In the genomic region with DNA sequence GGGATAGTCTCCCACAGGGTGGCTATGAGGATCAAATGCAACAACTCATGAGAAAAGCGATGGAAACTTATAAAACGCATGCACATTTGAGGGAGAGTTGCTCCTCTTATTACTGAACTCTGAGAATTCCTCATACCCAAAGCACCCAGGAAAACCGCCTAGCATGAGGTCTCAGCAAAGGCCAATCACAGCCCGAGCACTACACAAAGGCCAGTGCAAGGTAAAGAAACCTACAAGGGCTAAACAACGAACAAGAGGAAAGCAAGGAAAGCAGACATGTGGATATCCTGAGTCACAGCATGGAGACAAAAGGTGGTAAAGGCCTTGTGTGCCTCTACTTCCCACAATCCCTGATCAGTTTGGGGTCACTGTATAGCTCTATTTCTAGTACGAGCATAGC, we compare ENCODE assay signal across 24 cellular contexts. TPM values are rescaled to one million over a fixed set of nuclear protein-coding genes. Genes with fewer than 3 reads are reported as not detected.
DNase-seq lines count a peak whose midpoint lies in the region; ATAC-seq, FAIRE-seq and TF ChIP-seq lines count a peak whose summit lies in the region.
"Had no signal": no experiment of that assay in that cellular context is flagged by ENCODE, and none has a peak within 500 bp of the region (broad histone marks: within the 10 kb centered on the region; RNA-seq: fewer than 3 reads in every experiment).

No MANE protein-coding gene starts in this region.

- H3K27ac ChIP-seq in HUES48 (ENCODE audit: low read depth, low read length), result peak overlapping the region; percentile 58
- no peak overlapping the region for H3K27ac ChIP-seq in pancreas
- H3K27ac ChIP-seq: ovary had no signal

- H3K9ac ChIP-seq in HUES48 (ENCODE audit: low read depth, low read length), result peak overlapping the region; percentile 19; the same call in 1 of the 2 replicates

- intact Hi-C loops in pancreas (cut with DNase I), result no loop called here

- CTCF ChIA-PET in activated naive CD4-positive, alpha-beta T cell treated with anti-CD3 and anti-CD28 coated beads, Interleukin-2, amount 10 ng/mL, durations not matched to agents 7 days and 5 days (lab: Charles Lee), result interaction anchor here (2.8 kb wide), 1 partner anchor 61 kb away, joined by 10 read pairs; no protein-coding TSS in a partner anchor

- H3K27ac Mint-ChIP-seq in activated naive CD4-positive, alpha-beta T cell treated with anti-CD3 and anti-CD28 coated beads, Interleukin-2, amount 10 ng/mL, durations not matched to agents 7 days and 5 days, result peak overlapping the region; percentile 85
- H3K27ac Mint-ChIP-seq in activated naive CD8-positive, alpha-beta T cell, result peak overlapping the region; percentile 98
- peak overlapping the region; percentile 46 for H3K27ac Mint-ChIP-seq in progenitor cell of endocrine pancreas
- H3K27ac Mint-ChIP-seq: activated B cell treated with CpG ODN at 0.5 μM for 24 hours; dendritic cell treated with granulocyte-macrophage colony-stimulating factor and Interleukin-4, amounts not matched to agents 40 ng/mL and 50 ng/mL, for 4 days had no signal

- DNase-seq in activated naive CD4-positive, alpha-beta T cell treated with anti-CD3 and anti-CD28 coated beads, Interleukin-2, amount 10 ng/mL, durations not matched to agents 7 days and 5 days, result no peak
- DNase-seq in activated naive CD4-positive, alpha-beta T cell treated with anti-CD3 and anti-CD28 coated beads, Interleukin-2, amount 50 U/mL, for 16 hours, result no peak
- no peak for DNase-seq in progenitor cell of endocrine pancreas (ENCODE audit: low spot score, unreplicated experiment)
- no peak for DNase-seq in HPDE6-E6E7 (ENCODE audit: extremely low spot score)
- DNase-seq in pancreas, result no peak
- DNase-seq: activated B cell treated with CpG ODN at 0.5 μM for 24 hours; activated CD8-positive, alpha-beta memory T cell treated with anti-CD3 and anti-CD28 coated beads, Interleukin-2, amount 50 U/mL, for 4 hours; NCI-H1436 treated with DMSO at 0.1 percent for 48 hours; OCI-M1; ovary; SHP77 treated with DMSO at 0.1 percent for 48 hours; stimulated activated naive CD4-positive, alpha-beta T cell treated with Interleukin-2 at 50 U/mL for 16 hours; trophoblast cell had no signal

- H3K27me3 Mint-ChIP-seq in activated naive CD4-positive, alpha-beta T cell treated with anti-CD3 and anti-CD28 coated beads, Interleukin-2, amount 10 ng/mL, durations not matched to agents 7 days and 5 days, result no peaks in the 10 kb centered on the region
- H3K27me3 Mint-ChIP-seq in activated naive CD8-positive, alpha-beta T cell, result no peaks in the 10 kb centered on the region
- H3K27me3 Mint-ChIP-seq in progenitor cell of endocrine pancreas, result no peaks in the 10 kb centered on the region
- H3K27me3 Mint-ChIP-seq: activated B cell treated with CpG ODN at 0.5 μM for 24 hours; dendritic cell treated with granulocyte-macrophage colony-stimulating factor and Interleukin-4, amounts not matched to agents 40 ng/mL and 50 ng/mL, for 4 days had no signal

- no peaks in the 10 kb centered on the region for H3K9me3 ChIP-seq in HUES48 (ENCODE audit: control insufficient read depth, insufficient read depth, low read length)
- no peaks in the 10 kb centered on the region for H3K9me3 ChIP-seq in pancreas
- H3K9me3 ChIP-seq: ovary had no signal

- no peak for FAIRE-seq in pancreas (lab: Jason Lieb, UNC)
- FAIRE-seq: bronchial epithelial cell, GM19239, H54, islet of Langerhans had no signal

- no peak overlapping the region for H3K4me3 ChIP-seq in HUES48 (ENCODE audit: low read depth, low read length)
- H3K4me3 ChIP-seq in pancreas, result no peak overlapping the region
- H3K4me3 ChIP-seq: ovary had no signal

- H3K9me3 Mint-ChIP-seq in activated naive CD4-positive, alpha-beta T cell treated with anti-CD3 and anti-CD28 coated beads, Interleukin-2, amount 10 ng/mL, durations not matched to agents 7 days and 5 days, result no peaks in the 10 kb centered on the region
- H3K9me3 Mint-ChIP-seq in activated naive CD8-positive, alpha-beta T cell (ENCODE audit: low read depth), result no peaks in the 10 kb centered on the region
- no peaks in the 10 kb centered on the region for H3K9me3 Mint-ChIP-seq in progenitor cell of endocrine pancreas (ENCODE audit: low read depth)
- H3K9me3 Mint-ChIP-seq: activated B cell treated with CpG ODN at 0.5 μM for 24 hours; dendritic cell treated with granulocyte-macrophage colony-stimulating factor and Interleukin-4, amounts not matched to agents 40 ng/mL and 50 ng/mL, for 4 days had no signal

- WGBS in pancreas, 2 donors, result 84 to 87% methylated on average over 6 of the region's 6 CpGs

- H3K4me1 Mint-ChIP-seq in activated naive CD4-positive, alpha-beta T cell treated with anti-CD3 and anti-CD28 coated beads, Interleukin-2, amount 10 ng/mL, durations not matched to agents 7 days and 5 days, result peaks cover 83% of the 10 kb centered on the region
- peaks cover 86% of the 10 kb centered on the region for H3K4me1 Mint-ChIP-seq in activated naive CD8-positive, alpha-beta T cell (ENCODE audit: low read depth)
- H3K4me1 Mint-ChIP-seq in progenitor cell of endocrine pancreas (ENCODE audit: low read depth), result peaks cover 34% of the 10 kb centered on the region

- TF ChIP-seq CTCF in progenitor cell of endocrine pancreas (IDR thresholded peaks at IDR 0.05; ENCODE audit: unreplicated experiment) (no peak), pancreas (IDR thresholded peaks at IDR 0.05) (no peak)

- peaks cover 79% of the 10 kb centered on the region for H3K36me3 Mint-ChIP-seq in activated naive CD4-positive, alpha-beta T cell treated with anti-CD3 and anti-CD28 coated beads, Interleukin-2, amount 10 ng/mL, durations not matched to agents 7 days and 5 days
- peaks cover 10% of the 10 kb centered on the region for H3K36me3 Mint-ChIP-seq in activated naive CD8-positive, alpha-beta T cell
- peaks cover 11% of the 10 kb centered on the region for H3K36me3 Mint-ChIP-seq in progenitor cell of endocrine pancreas (ENCODE audit: insufficient read depth)

- H3K36me3 ChIP-seq in HUES48 (ENCODE audit: control insufficient read depth, insufficient read depth, low read length) (no peaks in the 10 kb centered on the region), pancreas (no peaks in the 10 kb centered on the region)
- H3K36me3 ChIP-seq: ovary had no signal

- H3K27me3 ChIP-seq in HUES48 (ENCODE audit: control insufficient read depth, insufficient read depth, low read length) (no peaks in the 10 kb centered on the region), pancreas (no peaks in the 10 kb centered on the region)
- H3K27me3 ChIP-seq: ovary had no signal

- no peak overlapping the region for H3K4me3 Mint-ChIP-seq in activated naive CD4-positive, alpha-beta T cell treated with anti-CD3 and anti-CD28 coated beads, Interleukin-2, amount 10 ng/mL, durations not matched to agents 7 days and 5 days
- peak overlapping the region; percentile 44 for H3K4me3 Mint-ChIP-seq in activated naive CD8-positive, alpha-beta T cell
- H3K4me3 Mint-ChIP-seq in progenitor cell of endocrine pancreas (ENCODE audit: low read depth), result no peak overlapping the region
- H3K4me3 Mint-ChIP-seq: activated B cell treated with CpG ODN at 0.5 μM for 24 hours; dendritic cell treated with granulocyte-macrophage colony-stimulating factor and Interleukin-4, amounts not matched to agents 40 ng/mL and 50 ng/mL, for 4 days had no signal

- ATAC-seq in pancreas (no peak), HG03521 (IDR thresholded peaks at IDR 0.05; ENCODE audit: unreplicated experiment) (no peak)
- ATAC-seq: sciatic nerve had no signal

- H3K4me1 ChIP-seq in HUES48 (ENCODE audit: control insufficient read depth, insufficient read depth, low read length) (peaks cover 33% of the 10 kb centered on the region), pancreas (peaks cover 4 to 24% (median 8%) of the 10 kb centered on the region in 3 donors)

RNA-seq across cellular contexts. Expression of a gene that starts 7.1 kb away (rescaled TPM):
- 23.8 and 24.3 TPM in 2 replicates for total RNA-seq in progenitor cell of endocrine pancreas
- total RNA-seq in pancreas, result 10 to 100 TPM in 2 of 6 donors, 1 to 10 TPM in 4; 7.2 to 18.7 (median 8.9) TPM
- 1 to 10 TPM; 4.7 to 9.4 TPM for polyA plus RNA-seq in pancreas

RNA-seq across cellular contexts. Expression of a gene that starts 46.4 kb away (rescaled TPM):
- total RNA-seq in progenitor cell of endocrine pancreas (34.0 and 37.4 TPM in 2 replicates), pancreas (10 to 100 TPM in 5 of 6 donors, 1 to 10 TPM in 1; 9.2 to 17.2 (median 14.6) TPM)
- 10 to 100 TPM; 11.3 to 11.6 TPM for polyA plus RNA-seq in pancreas

RNA-seq across cellular contexts. Expression of a gene that starts 53.9 kb away (rescaled TPM):
- not detected in 2 replicates for total RNA-seq in progenitor cell of endocrine pancreas
- total RNA-seq in pancreas, result not detected
- polyA plus RNA-seq in pancreas, result under 1 TPM in 1 of 2 donors, not detected in 1; 0.14 TPM
- total RNA-seq: activated B cell treated with CpG ODN at 0.5 μM for 24 hours, bronchial epithelial cell, lung microvascular endothelial cell, M059J, ovary had no signal
- polyA plus RNA-seq: ovary had no signal

Comparison
In these comparisons a context has a peak if more than half of its experiments do, and no peak if none do; other contexts are left out.
1. H3K27ac Mint-ChIP-seq: peak in every context shown above with its lines; median percentile 98 in activated naive CD8-positive, alpha-beta T cell; 85 in activated naive CD4-positive, alpha-beta T cell treated with anti-CD3 and anti-CD28 coated beads, Interleukin-2, amount 10 ng/mL, durations not matched to agents 7 days and 5 days; 46 in progenitor cell of endocrine pancreas.